Comparison of ENCODE assay signal across 19 cellular contexts in the genomic region with DNA sequence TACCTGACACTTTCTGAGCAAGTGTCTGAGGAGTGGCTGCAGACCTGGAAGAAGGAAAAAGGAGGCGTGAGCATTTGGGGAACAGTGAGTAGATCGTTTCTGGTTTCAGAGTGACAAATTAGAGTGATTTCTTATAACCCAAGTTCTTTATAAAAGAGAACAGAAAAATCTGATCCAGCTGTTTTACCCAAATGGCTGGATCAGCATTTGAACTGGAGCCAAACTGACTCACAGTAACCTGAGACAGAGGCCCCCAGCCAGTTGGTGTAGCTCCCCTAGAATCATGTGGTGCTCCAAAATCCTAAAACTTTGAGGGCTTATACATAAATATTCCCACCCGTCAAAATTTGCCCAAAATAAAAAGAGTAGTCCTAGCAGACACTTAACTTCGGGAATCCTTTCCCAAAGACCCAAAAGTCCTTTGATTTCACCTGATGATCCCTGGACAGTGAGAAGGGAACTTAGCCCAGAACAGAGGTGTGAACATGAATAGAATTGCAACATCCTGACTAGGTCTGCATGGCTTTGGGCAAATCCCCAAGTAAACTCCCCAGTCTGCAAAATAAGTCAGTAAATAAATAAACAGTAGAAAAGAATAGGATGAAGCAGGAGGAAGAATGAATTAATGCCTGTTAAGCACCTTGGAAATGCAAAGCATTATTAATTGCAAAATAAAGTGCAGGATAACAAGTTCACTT.
A peak's percentile ranks its signal among the peaks of the same experiment; 100 is the strongest.
DNase-seq lines count a peak whose midpoint lies in the region; ATAC-seq and TF ChIP-seq lines count a peak whose summit lies in the region.
"Had no signal": no experiment of that assay in that cellular context is flagged by ENCODE, and none has a peak within 500 bp of the region (broad histone marks: within the 10 kb centered on the region; RNA-seq: fewer than 3 reads in every experiment).

No MANE protein-coding gene starts in this region.

- no peak overlapping the region for H3K4ac ChIP-seq in trophoblast cell (ENCODE audit: low read depth, low read length)

- peak overlapping the region; percentile 18 for H3K4me2 ChIP-seq in trophoblast cell (ENCODE audit: low read length)
- H3K4me2 ChIP-seq: SK-N-SH had no signal

- no peak overlapping the region for H2BK12ac ChIP-seq in trophoblast cell (ENCODE audit: low read length)

- H4K12ac ChIP-seq in trophoblast cell (ENCODE audit: low read depth, low read length): no peak overlapping the region

- no peaks in the 10 kb centered on the region for H3K36me3 ChIP-seq in trophoblast cell (ENCODE audit: control insufficient read depth in 1 of 2, insufficient read depth in 2 of 2, low read length in 2 of 2)
- H3K36me3 ChIP-seq: neutrophil, upper lobe of left lung had no signal

- H2AK5ac ChIP-seq in trophoblast cell (ENCODE audit: low read length): no peak overlapping the region

- no peaks in the 10 kb centered on the region for H3K9me3 ChIP-seq in trophoblast cell (ENCODE audit: insufficient read depth, low read depth, low read length)
- H3K9me3 ChIP-seq: mucosa of descending colon, neutrophil, SK-N-SH, upper lobe of left lung had no signal

- no peak overlapping the region for H4K8ac ChIP-seq in trophoblast cell (ENCODE audit: low read depth, low read length)

- ATAC-seq in GM18870 (IDR thresholded peaks at IDR 0.05; ENCODE audit: unreplicated experiment): no peak
- ATAC-seq: stimulated activated naive CD8-positive, alpha-beta T cell treated with anti-CD3 and anti-CD28 coated beads, Interleukin-15, amount 100 ng/mL, for 72 hours had no signal

- no peaks in the 10 kb centered on the region for H3K79me2 ChIP-seq in trophoblast cell (ENCODE audit: control insufficient read depth, insufficient read depth, low read length, poor library complexity)

- no peaks in the 10 kb centered on the region for H3K27me3 ChIP-seq in trophoblast cell (ENCODE audit: insufficient read depth, low read length)
- H3K27me3 ChIP-seq: neutrophil, upper lobe of left lung had no signal

- intact Hi-C loops in posterior cingulate gyrus (cut with DNase I): no loop called here

- WGBS in trophoblast cell (ENCODE audit: extremely low coverage, insufficient coverage, insufficient read length): no CpG with 5 or more reads among the region's 4 CpGs

- no peak overlapping the region for H3K23ac ChIP-seq in trophoblast cell (ENCODE audit: low read length)

- H3K79me1 ChIP-seq in trophoblast cell (ENCODE audit: low read length): no peaks in the 10 kb centered on the region

- H3K14ac ChIP-seq in trophoblast cell (ENCODE audit: low read length): no peak overlapping the region

- H3K4me3 ChIP-seq in fibroblast of mammary gland (ENCODE audit: control insufficient read depth, low read depth, low read length) (no peak overlapping the region), trophoblast cell (ENCODE audit: low read depth, low read length) (no peak overlapping the region)
- H3K4me3 ChIP-seq: mucosa of descending colon, upper lobe of left lung had no signal

- peak; percentile 26 for DNase-seq in HCEC 1CT
- peak; percentile 72 for DNase-seq in RPMI8226
- DNase-seq in fibroblast of mammary gland (ENCODE audit: low read depth): peak; percentile 69
- no peak for DNase-seq in trophoblast cell
- DNase-seq in posterior cingulate gyrus: no peak
- DNase-seq in stimulated activated CD4-positive, alpha-beta T cell treated with anti-CD3 and anti-CD28 coated beads, Interleukin-1b, Interleukin-23, amount 100 ng/mL, for 48 hours: no peak
- no peak for DNase-seq in D341Med (ENCODE audit: low spot score)
- DNase-seq: activated CD4-positive, alpha-beta T cell treated with anti-CD3 and anti-CD28 coated beads for 1 hour; activated CD8-positive, alpha-beta memory T cell treated with anti-CD3 and anti-CD28 coated beads for 24 hours; dermis blood vessel endothelial cell; NCI-H1436; SK-N-SH; stimulated activated CD4-positive, alpha-beta T cell treated with anti-CD3 and anti-CD28 coated beads, Interleukin-2, amount 100 ng/mL, for 48 hours; stimulated activated naive CD8-positive, alpha-beta T cell treated with anti-CD3 and anti-CD28 coated beads, Interleukin-15, amount 100 ng/mL, for 72 hours; T-helper 9 cell had no signal

- no peak overlapping the region for H3K18ac ChIP-seq in trophoblast cell (ENCODE audit: low read length)

- no peak overlapping the region for H3K27ac ChIP-seq in trophoblast cell (ENCODE audit: low read depth, low read length)
- H3K27ac ChIP-seq: neutrophil, upper lobe of left lung had no signal

- H2BK5ac ChIP-seq in trophoblast cell (ENCODE audit: low read depth, low read length, poor library complexity): no peak overlapping the region

- no peak overlapping the region for H2AFZ ChIP-seq in trophoblast cell (ENCODE audit: insufficient read depth, low read length, poor library complexity)

- peaks cover 2 to 6% of the 10 kb centered on the region in 2 experiments for H3K4me1 ChIP-seq in trophoblast cell (ENCODE audit: control insufficient read depth in 1 of 2, insufficient read depth in 2 of 2, low read length in 2 of 2)

- no peak overlapping the region for H4K91ac ChIP-seq in trophoblast cell (ENCODE audit: low read depth, low read length)

- no peak overlapping the region for H2BK120ac ChIP-seq in trophoblast cell (ENCODE audit: insufficient read depth, low read length, poor library complexity)

- no peak for TF ChIP-seq CTCF in fibroblast of mammary gland (conservative IDR thresholded peaks at IDR 0.05; ENCODE audit: control insufficient read depth, insufficient read depth, low read depth, low read length)

- no peak overlapping the region for H3K9ac ChIP-seq in trophoblast cell (ENCODE audit: low read length)
- H3K9ac ChIP-seq: SK-N-SH had no signal

Comparison
In these comparisons a context has a peak if more than half of its experiments do, and no peak if none do; other contexts are left out.
1. DNase-seq: peak in HCEC 1CT (single experiment), RPMI8226 (single experiment) and fibroblast of mammary gland (single experiment); none in trophoblast cell (0 of 2), posterior cingulate gyrus (0 of 10), stimulated activated CD4-positive, alpha-beta T cell treated with anti-CD3 and anti-CD28 coated beads, Interleukin-1b, Interleukin-23, amount 100 ng/mL, for 48 hours (single experiment) and D341Med (single experiment).